ENCODE assay signal across 9 cellular contexts in genomic region chr22:39234157-39234793, GRCh38. TPM values are rescaled to one million over a fixed set of nuclear protein-coding genes. Genes with fewer than 3 reads are reported as not detected.
A peak's percentile ranks its signal among the peaks of the same experiment; 100 is the strongest.
DNase-seq lines count a peak whose midpoint lies in the region; FAIRE-seq and TF ChIP-seq lines count a peak whose summit lies in the region.
"Had no signal": no experiment of that assay in that cellular context is flagged by ENCODE, and none has a peak within 500 bp of the region (broad histone marks: within the 10 kb centered on the region; RNA-seq: fewer than 3 reads in every experiment).

No MANE protein-coding gene starts in this region.

- no peak overlapping the region for H3K4me2 ChIP-seq in mesendoderm (ENCODE audit: low read length)

- no peak overlapping the region for H2BK15ac ChIP-seq in mesendoderm (replicated peaks; ENCODE audit: low read depth)

- H3K79me1 ChIP-seq in mesendoderm (ENCODE audit: low read length) = no peaks in the 10 kb centered on the region

- H3K27ac ChIP-seq in SJSA1 = 0 out of 2 replicates have a peak overlapping the region, but pooled peaks have one; percentile 19
- peak overlapping the region; percentile 1 to 23 for H3K27ac ChIP-seq in esophagus (ENCODE audit: low read depth in 2 of 2, low read length in 1 of 2)
- peak overlapping the region; percentile 52 for H3K27ac ChIP-seq in mesendoderm (ENCODE audit: low read depth, low read length)
- peak overlapping the region; percentile 3 to 91 (median 59) for H3K27ac ChIP-seq in tibial nerve

- DNase-seq in SJSA1 (ENCODE audit: low read depth in 1 of 2, low spot score in 2 of 2) = no peak
- DNase-seq in mesendoderm = peak; percentile 85
- no peak for DNase-seq in tibial nerve (ENCODE audit: low spot score in 2 of 2)
- DNase-seq in ureter (ENCODE audit: low spot score) = no peak
- no peak for DNase-seq in NCI-H128 (lab: John Stamatoyannopoulos, UW; ENCODE audit: unreplicated experiment)
- DNase-seq in RCC 7860 (ENCODE audit: low spot score) = no peak
- DNase-seq: activated CD4-positive, alpha-beta T cell treated with anti-CD3 and anti-CD28 coated beads for 36 hours; NCI-H146 had no signal

- H3K23ac ChIP-seq in mesendoderm (ENCODE audit: low read length) = no peak overlapping the region

- TF ChIP-seq POLR2A in tibial nerve (IDR thresholded peaks at IDR 0.05) = no peak

- FAIRE-seq in RCC 7860 (lab: Jason Lieb, UNC) = no peak

- no peak overlapping the region for H4K5ac ChIP-seq in mesendoderm (ENCODE audit: low read length)

- no peak overlapping the region for H2BK120ac ChIP-seq in mesendoderm (ENCODE audit: low read depth, low read length)

- peak overlapping the region; percentile 1 for H3K9ac ChIP-seq in mesendoderm (ENCODE audit: low read length)

- peaks cover 29% of the 10 kb centered on the region for H3K4me1 ChIP-seq in SJSA1 (replicated peaks)
- H3K4me1 ChIP-seq in esophagus (ENCODE audit: control insufficient read depth in 2 of 2, insufficient read depth in 2 of 2, low read length in 1 of 2) = peaks cover 9 to 30% of the 10 kb centered on the region in 2 donors
- H3K4me1 ChIP-seq in mesendoderm (ENCODE audit: control insufficient read depth, low read depth, low read length) = peaks cover 15% of the 10 kb centered on the region
- H3K4me1 ChIP-seq in tibial nerve = peaks cover 0 to 95% (median 63%) of the 10 kb centered on the region in 4 donors

- H3K18ac ChIP-seq in mesendoderm (ENCODE audit: low read length) = peak overlapping the region; percentile 29

- TF ChIP-seq CTCF in tibial nerve (IDR thresholded peaks at IDR 0.05) = peak in 3 of 5 experiments; percentile 20 to 55 (median 53)

- H3K36me3 ChIP-seq in SJSA1 (no peaks in the 10 kb centered on the region), esophagus (ENCODE audit: control insufficient read depth in 2 of 2, insufficient read depth in 2 of 2, low read length in 1 of 2) (no peaks in the 10 kb centered on the region), mesendoderm (ENCODE audit: control insufficient read depth, insufficient read depth, low read length) (no peaks in the 10 kb centered on the region), tibial nerve (peaks cover 0 to 27% (median 0%) of the 10 kb centered on the region in 3 donors)

- H3K4ac ChIP-seq in mesendoderm (ENCODE audit: low read depth, low read length) = peak overlapping the region; percentile 49

- H3K4me3 ChIP-seq in SJSA1 (no peak overlapping the region), esophagus (ENCODE audit: low read depth in 1 of 2, low read length in 2 of 2) (no peak overlapping the region), mesendoderm (ENCODE audit: low read length) (no peak overlapping the region), tibial nerve (no peak overlapping the region)

- H3K79me2 ChIP-seq in mesendoderm (ENCODE audit: control insufficient read depth, insufficient read depth, low read length) = no peaks in the 10 kb centered on the region

- H2AK5ac ChIP-seq in mesendoderm (ENCODE audit: low read length) = no peak overlapping the region

- no peaks in the 10 kb centered on the region for H3K27me3 ChIP-seq in SJSA1 (replicated peaks)
- H3K27me3 ChIP-seq in esophagus (ENCODE audit: control insufficient read depth in 1 of 2, insufficient read depth in 2 of 2, low read length in 2 of 2) = no peaks in the 10 kb centered on the region
- no peaks in the 10 kb centered on the region for H3K27me3 ChIP-seq in mesendoderm (ENCODE audit: insufficient read depth, low read length, poor library complexity)
- no peaks in the 10 kb centered on the region for H3K27me3 ChIP-seq in tibial nerve

- TF ChIP-seq EP300 in tibial nerve (IDR thresholded peaks at IDR 0.05) = no peak

- H3K9me3 ChIP-seq in SJSA1 (replicated peaks) (no peaks in the 10 kb centered on the region), esophagus (ENCODE audit: control insufficient read depth in 2 of 2, insufficient read depth in 1 of 2, low read depth in 1 of 2, low read length in 1 of 2) (no peaks in the 10 kb centered on the region), tibial nerve (no peaks in the 10 kb centered on the region)

- peak overlapping the region; percentile 11 for H3K56ac ChIP-seq in mesendoderm (ENCODE audit: low read length)

- H4K8ac ChIP-seq in mesendoderm (ENCODE audit: low read depth, low read length) = no peak overlapping the region

- peak overlapping the region; percentile 43 for H2BK5ac ChIP-seq in mesendoderm (ENCODE audit: low read length)

- WGBS in esophagus, 2 donors = 57 to 62% methylated on average over 15 of the region's 15 CpGs
- no CpG with 5 or more reads among the region's 15 CpGs for whole genome bisulfite sequencing in mesendoderm (ENCODE audit: extremely low coverage, insufficient coverage, low lambda C conversion rate)
- WGBS in tibial nerve, 2 donors = 33 to 34% methylated on average over 15 of the region's 15 CpGs

RNA-seq across cellular contexts. Expression of gene PDGFB, which starts 10.5 kb away (rescaled TPM):
- total RNA-seq in SJSA1 (2014; rRNA removed; shearing (Covaris generic)) = 0.13 TPM in 1 of 2 replicates, not detected in the other
- 1 to 10 TPM; 1.2 to 1.8 TPM for polyA plus RNA-seq in esophagus
- polyA plus RNA-seq in mesendoderm (2013, experiment 1 of 2) = 3.6 TPM
- polyA plus RNA-seq in mesendoderm (2013, experiment 2 of 2) = 3.7 TPM
- total RNA-seq in tibial nerve (10 to 100 TPM in 2 of 4 donors, 1 to 10 TPM in 2; 7.5 to 22.2 (median 10.2) TPM), ureter (5.9 TPM)
